Comparison of ENCODE assay signal across 26 cellular contexts in genomic region chr3:51353131-51353530, GRCh38.
"Had no signal": no experiment of that assay in that cellular context is flagged by ENCODE, and none has a peak within 500 bp of the region (broad histone marks: within the 10 kb centered on the region; RNA-seq: fewer than 3 reads in every experiment).

No MANE protein-coding gene starts in this region.

- H3K9me3 ChIP-seq: colonic mucosa, esophagus squamous epithelium, gastroesophageal sphincter, ovary, prostate gland, thoracic aorta, uterus had no signal

- H3K27me3 ChIP-seq: colonic mucosa, esophagus squamous epithelium, gastroesophageal sphincter, hepatocyte, ovary, uterus had no signal

- H3K4me1 ChIP-seq: colonic mucosa, gastroesophageal sphincter, uterus had no signal

- DNase-seq: activated CD4-positive, alpha-beta T cell treated with anti-CD3 and anti-CD28 coated beads, Interleukin-2, amount 50 U/mL, for 1 hour; activated naive CD4-positive, alpha-beta T cell treated with anti-CD3 and anti-CD28 coated beads for 36 hours; activated naive CD8-positive, alpha-beta T cell treated with anti-CD3 and anti-CD28 coated beads, Interleukin-2, amount 10 ng/mL, durations not matched to agents 7 days and 5 days; activated T-cell treated with anti-CD3 and anti-CD28 coated beads for 4 hours; activated T-cell treated with anti-CD3 and anti-CD28 coated beads, Interleukin-2, amount 50 U/mL, for 72 hours; amygdala; colonic mucosa; effector CD8-positive, alpha-beta T cell; esophagus squamous epithelium; left cardiac atrium; left ventricle myocardium superior; naive B cell; nephron progenitor cell; ovary; retina; small intestine; stimulated activated CD4-positive, alpha-beta T cell treated with anti-CD3 and anti-CD28 coated beads, Interleukin-4, amount 100 ng/mL, for 24 hours; T1000; trophoblast cell; uterus had no signal

- H3K4me3 ChIP-seq: colonic mucosa, esophagus squamous epithelium, gastroesophageal sphincter, hepatocyte, ovary, prostate gland, thoracic aorta, uterus had no signal

- ATAC-seq: gastroesophageal sphincter, left cardiac atrium, left ventricle myocardium superior, sciatic nerve had no signal

- H3K27ac ChIP-seq: colonic mucosa, epithelial cell of prostate, esophagus squamous epithelium, gastroesophageal sphincter, hepatocyte, ovary, prostate gland, thoracic aorta, uterus had no signal

- H3K36me3 ChIP-seq: colonic mucosa, esophagus squamous epithelium, ovary, prostate gland, thoracic aorta, uterus had no signal
